Comparison of ENCODE assay signal across 8 cellular contexts in genomic region chr7:43729924-43730248, GRCh38. TPM values are rescaled to one million over a fixed set of nuclear protein-coding genes. Genes with fewer than 3 reads are reported as not detected.
A peak's percentile ranks its signal among the peaks of the same experiment; 100 is the strongest.
DNase-seq lines count a peak whose midpoint lies in the region; ATAC-seq, FAIRE-seq and TF ChIP-seq lines count a peak whose summit lies in the region.

No MANE protein-coding gene starts in this region.

- H3K27ac ChIP-seq in CD8-positive, alpha-beta memory T cell (ENCODE audit: low read depth, low read length) = peak overlapping the region; percentile 86
- H3K27ac ChIP-seq in kidney (ENCODE audit: low read depth in 2 of 2, low read length in 2 of 2) (peak overlapping the region; percentile 43 to 65), tibial nerve (peak overlapping the region; percentile 11 to 83 (median 81))

- TF ChIP-seq POLR2A in tibial nerve (IDR thresholded peaks at IDR 0.05) = no peak

- no peaks in the 10 kb centered on the region for H3K27me3 Mint-ChIP-seq in CD8-positive, alpha-beta memory T cell
- no peaks in the 10 kb centered on the region for H3K27me3 Mint-ChIP-seq in activated naive CD8-positive, alpha-beta T cell

- 18 to 21% methylated on average over 4 of the region's 4 CpGs for WGBS in tibial nerve, 2 donors

- peak overlapping the region; percentile 95 for H3K4me3 ChIP-seq in CD8-positive, alpha-beta memory T cell (ENCODE audit: low read length)
- H3K4me3 ChIP-seq in kidney (ENCODE audit: low read length in 2 of 2) = peak overlapping the region; percentile 90 to 94
- H3K4me3 ChIP-seq in tibial nerve = peak overlapping the region; percentile 60 to 89 (median 76)

- H3K4me1 Mint-ChIP-seq in CD8-positive, alpha-beta memory T cell = peaks cover 32 to 46% (median 37%) of the 10 kb centered on the region in 3 donors
- H3K4me1 Mint-ChIP-seq in activated naive CD8-positive, alpha-beta T cell (ENCODE audit: low read depth) = peaks cover 30% of the 10 kb centered on the region

- H3K9me3 Mint-ChIP-seq in CD8-positive, alpha-beta memory T cell = no peaks in the 10 kb centered on the region
- H3K9me3 Mint-ChIP-seq in activated naive CD8-positive, alpha-beta T cell (ENCODE audit: low read depth) = no peaks in the 10 kb centered on the region

- H3K36me3 ChIP-seq in CD8-positive, alpha-beta memory T cell (ENCODE audit: insufficient read depth, low read length) = no peaks in the 10 kb centered on the region
- no peaks in the 10 kb centered on the region for H3K36me3 ChIP-seq in kidney (ENCODE audit: control insufficient read depth in 1 of 2, insufficient read depth in 2 of 2, low read length in 2 of 2)
- H3K36me3 ChIP-seq in tibial nerve = no peaks in the 10 kb centered on the region

- no peak for TF ChIP-seq EP300 in tibial nerve (IDR thresholded peaks at IDR 0.05)

- DNase-seq in CD8-positive, alpha-beta memory T cell = no peak
- DNase-seq in kidney (no peak), tibial nerve (ENCODE audit: low spot score in 2 of 2) (no peak), hepatic stellate cell (ENCODE audit: low spot score) (no peak), HUDEP-2 (lab: John Stamatoyannopoulos, UW; ENCODE audit: unreplicated experiment in 76 of 76) (no peak), NCI-H128 (lab: John Stamatoyannopoulos, UW; ENCODE audit: unreplicated experiment) (no peak)

- POLR2A ChIA-PET in CD8-positive, alpha-beta memory T cell (lab: Charles Lee) = interaction anchor here (1.9 to 2.1 kb wide), 2 partner anchors 29 to 147 kb away, joined by 8 to 11 read pairs; partner anchors contain the start of genes BLVRA and STK17A

- H3K4me1 ChIP-seq in CD8-positive, alpha-beta memory T cell (ENCODE audit: insufficient read depth, low read length) = peaks cover 23% of the 10 kb centered on the region
- peaks cover 2 to 4% of the 10 kb centered on the region in 2 donors for H3K4me1 ChIP-seq in kidney (ENCODE audit: control insufficient read depth in 1 of 2, insufficient read depth in 1 of 2, low read depth in 1 of 2, low read length in 2 of 2)
- peaks cover 0 to 41% (median 13%) of the 10 kb centered on the region in 4 donors for H3K4me1 ChIP-seq in tibial nerve

- CTCF ChIA-PET in CD8-positive, alpha-beta memory T cell (lab: Charles Lee) = interaction anchor here (0.8 to 5.1 kb wide), 9 partner anchors 9 to 789 kb away, joined by 3 to 38 read pairs (median 5); partner anchors contain the start of gene STK17A

- peak overlapping the region; percentile 87 to 91 for H3K9ac ChIP-seq in kidney (ENCODE audit: low read length in 2 of 2)

- TF ChIP-seq CTCF in kidney (IDR thresholded peaks at IDR 0.05; ENCODE audit: borderline replicate concordance, extremely low read depth, insufficient read depth) (no peak), tibial nerve (IDR thresholded peaks at IDR 0.05) (no peak)

- ATAC-seq in HG02852 (IDR thresholded peaks at IDR 0.05; ENCODE audit: unreplicated experiment) = peak; percentile 13

- peak overlapping the region; percentile 91 to 100 (median 95) for H3K4me3 Mint-ChIP-seq in CD8-positive, alpha-beta memory T cell
- peak overlapping the region; percentile 94 for H3K4me3 Mint-ChIP-seq in activated naive CD8-positive, alpha-beta T cell

- H3K27ac Mint-ChIP-seq in CD8-positive, alpha-beta memory T cell = peak overlapping the region; percentile 82 to 94 (median 90)
- peak overlapping the region; percentile 91 for H3K27ac Mint-ChIP-seq in activated naive CD8-positive, alpha-beta T cell

- intact Hi-C loops in kidney (cut with DNase I) = no loop called here

- no peaks in the 10 kb centered on the region for H3K27me3 ChIP-seq in CD8-positive, alpha-beta memory T cell (ENCODE audit: insufficient read depth, low read length, poor library complexity, severe bottlenecking)
- no peaks in the 10 kb centered on the region for H3K27me3 ChIP-seq in tibial nerve

- peaks cover 0 to 9% (median 0%) of the 10 kb centered on the region in 3 donors for H3K36me3 Mint-ChIP-seq in CD8-positive, alpha-beta memory T cell
- peaks cover 10% of the 10 kb centered on the region for H3K36me3 Mint-ChIP-seq in activated naive CD8-positive, alpha-beta T cell

- FAIRE-seq in kidney (lab: Jason Lieb, UNC) = no peak

- no peaks in the 10 kb centered on the region for H3K9me3 ChIP-seq in CD8-positive, alpha-beta memory T cell (ENCODE audit: low read length)
- H3K9me3 ChIP-seq in kidney (ENCODE audit: control insufficient read depth in 1 of 2, low read length in 2 of 2) (no peaks in the 10 kb centered on the region), tibial nerve (no peaks in the 10 kb centered on the region)

RNA-seq across cellular contexts. Expression of gene COA1, which starts 0.6 kb away (rescaled TPM):
- total RNA-seq in CD8-positive, alpha-beta memory T cell = 10 to 100 TPM; 75.9 to 81.6 TPM
- polyA plus RNA-seq in CD8-positive, alpha-beta memory T cell = 68.9 TPM
- total RNA-seq in kidney = 49.6 TPM
- polyA plus RNA-seq in kidney (ENCODE audit: insufficient read depth, low read depth, low replicate concordance) = 58.9 TPM
- 10 to 100 TPM; 58.5 to 74.1 (median 64.7) TPM for total RNA-seq in tibial nerve

RNA-seq across cellular contexts. Expression of gene BLVRA, which starts 28.6 kb away (rescaled TPM):
- 10 to 100 TPM; 26.8 to 30.1 TPM for total RNA-seq in CD8-positive, alpha-beta memory T cell
- polyA plus RNA-seq in CD8-positive, alpha-beta memory T cell = 52.6 TPM
- total RNA-seq in kidney (69.6 TPM), tibial nerve (10 to 100 TPM; 32.2 to 70.5 (median 48.5) TPM)
- 86.9 TPM for polyA plus RNA-seq in kidney (ENCODE audit: insufficient read depth, low read depth, low replicate concordance)
